ENCODE assay signal across 31 cellular contexts in genomic region chr3:97689962-97690361, GRCh38.
"Had no signal": no experiment of that assay in that cellular context is flagged by ENCODE, and none has a peak within 500 bp of the region (broad histone marks: within the 10 kb centered on the region; RNA-seq: fewer than 3 reads in every experiment).

No MANE protein-coding gene starts in this region.

- H3K36me3 ChIP-seq: brain microvascular endothelial cell, WERI-Rb-1 had no signal

- DNase-seq: activated CD4-positive, alpha-beta T cell treated with anti-CD3 and anti-CD28 coated beads for 1 hour; activated CD4-positive, alpha-beta T cell treated with anti-CD3 and anti-CD28 coated beads for 48 hours; activated CD4-positive, alpha-beta T cell treated with anti-CD3 and anti-CD28 coated beads, Interleukin-2, amount 50 U/mL, for 4 hours; activated CD4-positive, CD25-positive, alpha-beta regulatory T cell; activated CD8-positive, alpha-beta T cell treated with anti-CD3 and anti-CD28 coated beads for 36 hours; activated effector memory CD4-positive, alpha-beta T cell treated with anti-CD3 and anti-CD28 coated beads, Interleukin-2, amount 50 U/mL, for 16 hours; activated naive CD4-positive, alpha-beta T cell; activated naive CD4-positive, alpha-beta T cell treated with anti-CD3 and anti-CD28 coated beads, Interleukin-2, amount 50 U/mL, for 16 hours; activated naive CD8-positive, alpha-beta T cell treated with anti-CD3 and anti-CD28 coated beads for 36 hours; activated T-cell treated with anti-CD3 and anti-CD28 coated beads, Interleukin-2, amount 50 U/mL, for 1 hour; activated T-cell treated with anti-CD3 and anti-CD28 coated beads, Interleukin-2, amount 50 U/mL, for 72 hours; amniotic stem cell; aorta; brain microvascular endothelial cell; central memory CD4-positive, alpha-beta T cell; NCI-H1105; NCI-H1417 treated with DMSO at 0.1 percent for 48 hours; NCI-H187 treated with DMSO at 0.1 percent for 48 hours; NCI-H2081; NCI-H345; NCI-H524 treated with DMSO at 0.1 percent for 48 hours; PC-3; SIG-M5; T-cell; T-helper 17 cell; WERI-Rb-1 had no signal

- H3K27me3 ChIP-seq: brain microvascular endothelial cell had no signal

- H3K27ac ChIP-seq: brain microvascular endothelial cell, RWPE1, WERI-Rb-1 had no signal

- FAIRE-seq: RCC 7860 had no signal

- ATAC-seq: activated CD8-positive, alpha-beta T cell treated with anti-CD3 and anti-CD28 coated beads for 36 hours; activated T-cell treated with anti-CD3 and anti-CD28 coated beads, Interleukin-2, amount 50 U/mL, for 72 hours; activated T-helper 17 cell treated with anti-CD3 and anti-CD28 coated beads, Interleukin-2, amount 50 U/mL, for 72 hours; PC-3; Right ventricle myocardium inferior; SK-N-SH treated with all-trans-retinoic acid at 6 μM for 48 hours; T-cell; T-helper 17 cell had no signal
